16 cellular contexts compared by ENCODE assay signal in the genomic region with DNA sequence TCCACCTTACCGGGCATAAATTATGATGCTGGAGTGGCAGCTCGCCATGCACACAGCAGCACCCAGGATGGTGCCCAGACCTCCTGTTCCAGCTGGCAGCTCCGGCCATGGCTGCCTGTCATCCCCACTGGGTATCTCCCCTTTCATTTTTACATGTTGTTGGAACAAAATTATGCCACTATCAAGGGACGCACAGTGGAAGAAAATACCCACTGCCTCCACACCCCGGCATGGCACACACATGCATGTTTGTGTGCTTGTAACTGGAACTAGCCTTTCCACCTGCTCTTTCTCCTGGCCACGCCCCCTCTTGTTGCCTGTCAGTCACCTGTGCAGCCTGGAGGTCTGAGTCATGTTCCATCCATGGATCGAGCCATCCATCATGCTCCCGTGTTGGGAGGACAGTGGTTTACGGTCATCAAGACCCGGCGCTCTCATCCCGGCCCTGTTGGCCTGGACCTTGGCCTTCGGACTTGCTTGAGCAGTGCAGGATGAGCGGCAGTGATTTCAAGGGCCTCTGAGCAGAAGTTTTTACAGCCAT.
A peak's percentile ranks its signal among the peaks of the same experiment; 100 is the strongest.
DNase-seq lines count a peak whose midpoint lies in the region; ATAC-seq and TF ChIP-seq lines count a peak whose summit lies in the region.
"Had no signal": no experiment of that assay in that cellular context is flagged by ENCODE, and none has a peak within 500 bp of the region (broad histone marks: within the 10 kb centered on the region; RNA-seq: fewer than 3 reads in every experiment).

No MANE protein-coding gene starts in this region.

- no peaks in the 10 kb centered on the region for H3K9me3 Mint-ChIP-seq in mesothelial cell of epicardium

- H3K27me3 Mint-ChIP-seq in mesothelial cell of epicardium (ENCODE audit: low read depth) = peaks cover 29% of the 10 kb centered on the region

- H3K27ac Mint-ChIP-seq in mesothelial cell of epicardium = no peak overlapping the region
- H3K27ac Mint-ChIP-seq: B cell had no signal

- no peaks in the 10 kb centered on the region for H3K36me3 ChIP-seq in heart right ventricle
- H3K36me3 ChIP-seq in vagina = no peaks in the 10 kb centered on the region
- H3K36me3 ChIP-seq: neutrophil had no signal

- intact Hi-C loops in Right ventricle myocardium inferior (cut with DNase I) (no loop called here), heart right ventricle (cut with DNase I) (no loop called here), vagina (cut with DNase I) (no loop called here)

- WGBS in heart right ventricle, 2 donors = 85 to 89% methylated on average over 14 of the region's 14 CpGs

- DNase-seq in Right ventricle myocardium inferior (ENCODE audit: missing footprints) = peak; percentile 68
- no peak for DNase-seq in heart right ventricle
- peak; percentile 58 for DNase-seq in SW480 (ENCODE audit: low spot score)
- peak; percentile 6 to 28 for DNase-seq in mesothelial cell of epicardium (ENCODE audit: low spot score in 2 of 2, unreplicated experiment in 2 of 2)
- peak; percentile 56 to 95 for DNase-seq in vagina (ENCODE audit: extremely low spot score in 2 of 2)
- DNase-seq in DMS114 treated with DMSO at 0.1 percent for 48 hours (lab: John Stamatoyannopoulos, UW; ENCODE audit: unreplicated experiment) = no peak
- no peak for DNase-seq in stimulated activated CD4-positive, alpha-beta T cell treated with anti-CD3 and anti-CD28 coated beads, Interleukin-12 subunit alpha, Interleukin-12 subunit beta, amount 100 ng/mL, for 4 hours
- DNase-seq: activated CD4-positive, alpha-beta T cell treated with anti-CD3 and anti-CD28 coated beads for 48 hours; mesenchymal stem cell; NCI-H524 treated with DMSO at 0.1 percent for 48 hours; RPMI8226; T-helper 2 cell had no signal

- H3K4me3 ChIP-seq in heart right ventricle (no peak overlapping the region), vagina (no peak overlapping the region)

- no peaks in the 10 kb centered on the region for H3K36me3 Mint-ChIP-seq in mesothelial cell of epicardium

- H3K27me3 ChIP-seq in heart right ventricle (peaks cover 0 to 31% (median 7%) of the 10 kb centered on the region in 7 donors), vagina (no peaks in the 10 kb centered on the region)
- H3K27me3 ChIP-seq: neutrophil had no signal

- H3K4me1 Mint-ChIP-seq in mesothelial cell of epicardium = no peaks in the 10 kb centered on the region
- H3K4me1 Mint-ChIP-seq: B cell had no signal

- H3K4me1 ChIP-seq in heart right ventricle = no peaks in the 10 kb centered on the region
- H3K4me1 ChIP-seq in vagina = no peaks in the 10 kb centered on the region

- TF ChIP-seq CTCF in heart right ventricle (IDR thresholded peaks at IDR 0.05) (no peak), mesothelial cell of epicardium (IDR thresholded peaks at IDR 0.05; ENCODE audit: unreplicated experiment) (no peak), vagina (IDR thresholded peaks at IDR 0.05) (no peak)

- ATAC-seq in Right ventricle myocardium inferior (no peak), heart right ventricle (no peak), HG02610 (IDR thresholded peaks at IDR 0.05; ENCODE audit: unreplicated experiment) (no peak)
- ATAC-seq: HCT116 had no signal

- H3K27ac ChIP-seq in heart right ventricle (no peak overlapping the region), vagina (no peak overlapping the region)
- H3K27ac ChIP-seq: neutrophil had no signal

- H3K9me3 ChIP-seq in heart right ventricle (no peaks in the 10 kb centered on the region), vagina (no peaks in the 10 kb centered on the region)
- H3K9me3 ChIP-seq: neutrophil had no signal

- TF ChIP-seq POLR2A in vagina (IDR thresholded peaks at IDR 0.05) = no peak

- no peak overlapping the region for H3K4me3 Mint-ChIP-seq in mesothelial cell of epicardium
- H3K4me3 Mint-ChIP-seq: B cell had no signal

Comparison
In these comparisons a context has a peak if more than half of its experiments do, and no peak if none do; other contexts are left out.
1. DNase-seq: peak in Right ventricle myocardium inferior (single experiment), SW480 (single experiment), mesothelial cell of epicardium (2 of 2) and vagina (2 of 2); none in heart right ventricle (0 of 2), DMS114 treated with DMSO at 0.1 percent for 48 hours (single experiment) and stimulated activated CD4-positive, alpha-beta T cell treated with anti-CD3 and anti-CD28 coated beads, Interleukin-12 subunit alpha, Interleukin-12 subunit beta, amount 100 ng/mL, for 4 hours (single experiment).